In the genomic region with DNA sequence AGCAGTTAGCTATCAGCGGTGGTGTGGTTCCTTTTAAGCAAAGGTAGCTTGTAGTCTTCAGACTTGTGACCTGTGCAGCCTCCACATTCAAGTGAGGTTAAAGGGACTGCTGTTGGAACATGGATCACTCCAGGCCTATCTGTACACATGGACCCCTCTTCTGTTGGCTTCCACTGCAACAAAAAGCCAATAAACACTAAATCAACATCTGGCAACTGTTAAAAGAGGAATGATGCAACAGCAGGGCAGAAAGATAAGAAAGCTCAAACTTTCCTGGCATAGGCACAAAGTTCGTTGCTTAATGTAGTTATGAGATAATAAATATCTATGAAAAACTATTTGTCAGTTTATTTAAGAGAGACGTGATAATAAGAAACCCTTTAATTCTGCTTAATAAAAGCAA, we compare ENCODE assay signal across 1 cellular context.
TF ChIP-seq lines count a peak whose summit lies in the region.

No MANE protein-coding gene starts in this region.

TF ChIP-seq in K562, 482 proteins besides CTCF, POLR2A, EP300 and RAD21 (continued from another document and continues in another):
- TF ChIP-seq, protein P1, sequence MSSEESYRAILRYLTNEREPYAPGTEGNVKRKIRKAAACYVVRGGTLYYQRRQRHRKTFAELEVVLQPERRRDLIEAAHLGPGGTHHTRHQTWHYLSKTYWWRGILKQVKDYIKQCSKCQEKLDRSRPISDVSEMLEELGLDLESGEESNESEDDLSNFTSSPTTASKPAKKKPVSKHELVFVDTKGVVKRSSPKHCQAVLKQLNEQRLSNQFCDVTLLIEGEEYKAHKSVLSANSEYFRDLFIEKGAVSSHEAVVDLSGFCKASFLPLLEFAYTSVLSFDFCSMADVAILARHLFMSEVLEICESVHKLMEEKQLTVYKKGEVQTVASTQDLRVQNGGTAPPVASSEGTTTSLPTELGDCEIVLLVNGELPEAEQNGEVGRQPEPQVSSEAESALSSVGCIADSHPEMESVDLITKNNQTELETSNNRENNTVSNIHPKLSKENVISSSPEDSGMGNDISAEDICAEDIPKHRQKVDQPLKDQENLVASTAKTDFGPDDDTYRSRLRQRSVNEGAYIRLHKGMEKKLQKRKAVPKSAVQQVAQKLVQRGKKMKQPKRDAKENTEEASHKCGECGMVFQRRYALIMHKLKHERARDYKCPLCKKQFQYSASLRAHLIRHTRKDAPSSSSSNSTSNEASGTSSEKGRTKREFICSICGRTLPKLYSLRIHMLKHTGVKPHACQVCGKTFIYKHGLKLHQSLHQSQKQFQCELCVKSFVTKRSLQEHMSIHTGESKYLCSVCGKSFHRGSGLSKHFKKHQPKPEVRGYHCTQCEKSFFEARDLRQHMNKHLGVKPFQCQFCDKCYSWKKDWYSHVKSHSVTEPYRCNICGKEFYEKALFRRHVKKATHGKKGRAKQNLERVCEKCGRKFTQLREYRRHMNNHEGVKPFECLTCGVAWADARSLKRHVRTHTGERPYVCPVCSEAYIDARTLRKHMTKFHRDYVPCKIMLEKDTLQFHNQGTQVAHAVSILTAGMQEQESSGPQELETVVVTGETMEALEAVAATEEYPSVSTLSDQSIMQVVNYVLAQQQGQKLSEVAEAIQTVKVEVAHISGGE (CRISPR knock-in tag; IDR thresholded peaks at IDR 0.05): peak in 1 of 3 experiments; percentile 76; a peak in 2 of 6 replicates
- peak; percentile 82; the same call in 1 of the 2 replicates for TF ChIP-seq POLR2AphosphoS5 (IDR thresholded peaks at IDR 0.05; ENCODE audit: control insufficient read depth, insufficient read depth, low read depth, low read length)
- TF ChIP-seq BRD4 (IDR thresholded peaks at IDR 0.05): no peak
- TF ChIP-seq DDX20 (tag; IDR thresholded peaks at IDR 0.05; ENCODE audit: low read depth): no peak
- peak; percentile 92 for TF ChIP-seq LEF1 (IDR thresholded peaks at IDR 0.05)
- peak; percentile 74 for TF ChIP-seq MTA3 (IDR thresholded peaks at IDR 0.05; ENCODE audit: borderline replicate concordance)
- no peak for TF ChIP-seq THRAP3 (IDR thresholded peaks at IDR 0.05; ENCODE audit: borderline replicate concordance)
- no peak for TF ChIP-seq NFE2L1 (tag; IDR thresholded peaks at IDR 0.05; ENCODE audit: borderline replicate concordance, low read depth)
- peak; percentile 90 for TF ChIP-seq CBFA2T2 (conservative IDR thresholded peaks at IDR 0.05)
- TF ChIP-seq FOXM1 (IDR thresholded peaks at IDR 0.05; ENCODE audit: low read depth): peak; percentile 81
- no peak for TF ChIP-seq FOXM1 (CRISPR knock-in tag; IDR thresholded peaks at IDR 0.05; ENCODE audit: low read depth)
- no peak for TF ChIP-seq KLF6 (CRISPR knock-in tag; IDR thresholded peaks at IDR 0.05; ENCODE audit: borderline replicate concordance)
- peak; percentile 27; the same call in 1 of the 2 replicates for TF ChIP-seq GABPA (tag; conservative IDR thresholded peaks at IDR 0.05; ENCODE audit: low read depth)
- TF ChIP-seq DPF2 (IDR thresholded peaks at IDR 0.05): peak; percentile 91
- TF ChIP-seq ZNF175 (CRISPR knock-in tag; IDR thresholded peaks at IDR 0.05; ENCODE audit: low read depth): peak; percentile 74
- TF ChIP-seq TEAD4 (IDR thresholded peaks at IDR 0.05; ENCODE audit: low read length): peak; percentile 87
- TF ChIP-seq TEAD4 (CRISPR knock-in tag; IDR thresholded peaks at IDR 0.05; ENCODE audit: borderline replicate concordance): no peak
- no peak for TF ChIP-seq ZNF695 (CRISPR knock-in tag; IDR thresholded peaks at IDR 0.05)
- 0 out of 2 replicates have a peak, but pooled peaks have one; percentile 20 for TF ChIP-seq JUN (IDR thresholded peaks at IDR 0.05; ENCODE audit: borderline replicate concordance, low read depth, low read length)
- TF ChIP-seq JUN (CRISPR knock-in tag; IDR thresholded peaks at IDR 0.05; ENCODE audit: borderline replicate concordance): no peak
- TF ChIP-seq SAP30 (IDR thresholded peaks at IDR 0.05; ENCODE audit: borderline replicate concordance, insufficient read depth, low read depth, low read length, poor library complexity, severe bottlenecking): no peak
- no peak for TF ChIP-seq FOXP4 (CRISPR knock-in tag; IDR thresholded peaks at IDR 0.05; ENCODE audit: borderline replicate concordance)
- peak; percentile 78 for TF ChIP-seq PML (IDR thresholded peaks at IDR 0.05; ENCODE audit: low read length)
- TF ChIP-seq CBFA2T3 (IDR thresholded peaks at IDR 0.05): peak; percentile 95
- TF ChIP-seq, protein P2, sequence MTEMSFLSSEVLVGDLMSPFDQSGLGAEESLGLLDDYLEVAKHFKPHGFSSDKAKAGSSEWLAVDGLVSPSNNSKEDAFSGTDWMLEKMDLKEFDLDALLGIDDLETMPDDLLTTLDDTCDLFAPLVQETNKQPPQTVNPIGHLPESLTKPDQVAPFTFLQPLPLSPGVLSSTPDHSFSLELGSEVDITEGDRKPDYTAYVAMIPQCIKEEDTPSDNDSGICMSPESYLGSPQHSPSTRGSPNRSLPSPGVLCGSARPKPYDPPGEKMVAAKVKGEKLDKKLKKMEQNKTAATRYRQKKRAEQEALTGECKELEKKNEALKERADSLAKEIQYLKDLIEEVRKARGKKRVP (CRISPR knock-in tag; IDR thresholded peaks at IDR 0.05): peak; percentile 96
- peak; percentile 31; the same call in 1 of the 2 replicates for TF ChIP-seq MYBL2 (IDR thresholded peaks at IDR 0.05; ENCODE audit: low read depth)
- TF ChIP-seq MYBL2 (CRISPR knock-in tag; IDR thresholded peaks at IDR 0.05; ENCODE audit: borderline replicate concordance): no peak
- TF ChIP-seq NBN (IDR thresholded peaks at IDR 0.05; ENCODE audit: low read depth): peak; percentile 79
- no peak for TF ChIP-seq ZNF316 (IDR thresholded peaks at IDR 0.05)
- TF ChIP-seq, protein P3, sequence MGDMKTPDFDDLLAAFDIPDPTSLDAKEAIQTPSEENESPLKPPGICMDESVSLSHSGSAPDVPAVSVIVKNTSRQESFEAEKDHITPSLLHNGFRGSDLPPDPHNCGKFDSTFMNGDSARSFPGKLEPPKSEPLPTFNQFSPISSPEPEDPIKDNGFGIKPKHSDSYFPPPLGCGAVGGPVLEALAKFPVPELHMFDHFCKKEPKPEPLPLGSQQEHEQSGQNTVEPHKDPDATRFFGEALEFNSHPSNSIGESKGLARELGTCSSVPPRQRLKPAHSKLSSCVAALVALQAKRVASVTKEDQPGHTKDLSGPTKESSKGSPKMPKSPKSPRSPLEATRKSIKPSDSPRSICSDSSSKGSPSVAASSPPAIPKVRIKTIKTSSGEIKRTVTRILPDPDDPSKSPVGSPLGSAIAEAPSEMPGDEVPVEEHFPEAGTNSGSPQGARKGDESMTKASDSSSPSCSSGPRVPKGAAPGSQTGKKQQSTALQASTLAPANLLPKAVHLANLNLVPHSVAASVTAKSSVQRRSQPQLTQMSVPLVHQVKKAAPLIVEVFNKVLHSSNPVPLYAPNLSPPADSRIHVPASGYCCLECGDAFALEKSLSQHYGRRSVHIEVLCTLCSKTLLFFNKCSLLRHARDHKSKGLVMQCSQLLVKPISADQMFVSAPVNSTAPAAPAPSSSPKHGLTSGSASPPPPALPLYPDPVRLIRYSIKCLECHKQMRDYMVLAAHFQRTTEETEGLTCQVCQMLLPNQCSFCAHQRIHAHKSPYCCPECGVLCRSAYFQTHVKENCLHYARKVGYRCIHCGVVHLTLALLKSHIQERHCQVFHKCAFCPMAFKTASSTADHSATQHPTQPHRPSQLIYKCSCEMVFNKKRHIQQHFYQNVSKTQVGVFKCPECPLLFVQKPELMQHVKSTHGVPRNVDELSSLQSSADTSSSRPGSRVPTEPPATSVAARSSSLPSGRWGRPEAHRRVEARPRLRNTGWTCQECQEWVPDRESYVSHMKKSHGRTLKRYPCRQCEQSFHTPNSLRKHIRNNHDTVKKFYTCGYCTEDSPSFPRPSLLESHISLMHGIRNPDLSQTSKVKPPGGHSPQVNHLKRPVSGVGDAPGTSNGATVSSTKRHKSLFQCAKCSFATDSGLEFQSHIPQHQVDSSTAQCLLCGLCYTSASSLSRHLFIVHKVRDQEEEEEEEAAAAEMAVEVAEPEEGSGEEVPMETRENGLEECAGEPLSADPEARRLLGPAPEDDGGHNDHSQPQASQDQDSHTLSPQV (IDR thresholded peaks at IDR 0.05): peak; percentile 89
- TF ChIP-seq NCOR1 (IDR thresholded peaks at IDR 0.05): peak; percentile 89
- TF ChIP-seq, protein P4, sequence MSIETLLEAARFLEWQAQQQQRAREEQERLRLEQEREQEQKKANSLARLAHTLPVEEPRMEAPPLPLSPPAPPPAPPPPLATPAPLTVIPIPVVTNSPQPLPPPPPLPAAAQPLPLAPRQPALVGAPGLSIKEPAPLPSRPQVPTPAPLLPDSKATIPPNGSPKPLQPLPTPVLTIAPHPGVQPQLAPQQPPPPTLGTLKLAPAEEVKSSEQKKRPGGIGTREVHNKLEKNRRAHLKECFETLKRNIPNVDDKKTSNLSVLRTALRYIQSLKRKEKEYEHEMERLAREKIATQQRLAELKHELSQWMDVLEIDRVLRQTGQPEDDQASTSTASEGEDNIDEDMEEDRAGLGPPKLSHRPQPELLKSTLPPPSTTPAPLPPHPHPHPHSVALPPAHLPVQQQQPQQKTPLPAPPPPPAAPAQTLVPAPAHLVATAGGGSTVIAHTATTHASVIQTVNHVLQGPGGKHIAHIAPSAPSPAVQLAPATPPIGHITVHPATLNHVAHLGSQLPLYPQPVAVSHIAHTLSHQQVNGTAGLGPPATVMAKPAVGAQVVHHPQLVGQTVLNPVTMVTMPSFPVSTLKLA (conservative IDR thresholded peaks at IDR 0.05): peak; percentile 38 to 74
- TF ChIP-seq MYC (IDR thresholded peaks at IDR 0.05; ENCODE audit: low read depth, low read length): peak; percentile 71; the same call in 1 of the 2 replicates
- TF ChIP-seq MYC (CRISPR knock-in tag; IDR thresholded peaks at IDR 0.05; ENCODE audit: borderline replicate concordance, low read depth): no peak
- TF ChIP-seq ZNF561 (CRISPR knock-in tag; conservative IDR thresholded peaks at IDR 0.05): no peak
- TF ChIP-seq RBM39 (optimal IDR thresholded peaks at IDR 0.05; ENCODE audit: low read depth, low read length): no peak
- no peak for TF ChIP-seq NR2F6 (CRISPR knock-in tag; IDR thresholded peaks at IDR 0.05)
- TF ChIP-seq, protein P5, sequence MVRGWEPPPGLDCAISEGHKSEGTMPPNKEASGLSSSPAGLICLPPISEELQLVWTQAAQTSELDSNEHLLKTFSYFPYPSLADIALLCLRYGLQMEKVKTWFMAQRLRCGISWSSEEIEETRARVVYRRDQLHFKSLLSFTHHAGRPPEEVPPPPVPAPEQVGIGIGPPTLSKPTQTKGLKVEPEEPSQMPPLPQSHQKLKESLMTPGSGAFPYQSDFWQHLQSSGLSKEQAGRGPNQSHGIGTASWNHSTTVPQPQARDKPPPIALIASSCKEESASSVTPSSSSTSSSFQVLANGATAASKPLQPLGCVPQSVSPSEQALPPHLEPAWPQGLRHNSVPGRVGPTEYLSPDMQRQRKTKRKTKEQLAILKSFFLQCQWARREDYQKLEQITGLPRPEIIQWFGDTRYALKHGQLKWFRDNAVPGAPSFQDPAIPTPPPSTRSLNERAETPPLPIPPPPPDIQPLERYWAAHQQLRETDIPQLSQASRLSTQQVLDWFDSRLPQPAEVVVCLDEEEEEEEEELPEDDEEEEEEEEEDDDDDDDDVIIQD (CRISPR knock-in tag; IDR thresholded peaks at IDR 0.05): no peak
- no peak for TF ChIP-seq ZFP36 (IDR thresholded peaks at IDR 0.05; ENCODE audit: low read depth, low read length, partially characterized antibody)
- TF ChIP-seq FOXA3 (CRISPR knock-in tag; conservative IDR thresholded peaks at IDR 0.05 in 1 of 2, IDR thresholded peaks at IDR 0.05 in 1 of 2): peak in 1 of 2 experiments; percentile 91; a peak in 2 of 4 replicates
- TF ChIP-seq AFF1 (IDR thresholded peaks at IDR 0.05; ENCODE audit: low read depth in 1 of 2, partially characterized antibody in 2 of 2): peak in 1 of 2 experiments; percentile 54
- no peak for TF ChIP-seq CBX5 (IDR thresholded peaks at IDR 0.05; ENCODE audit: borderline replicate concordance, low read depth)
- TF ChIP-seq SMARCE1 (IDR thresholded peaks at IDR 0.05): peak; percentile 85
- no peak for TF ChIP-seq ZNF740 (CRISPR knock-in tag; IDR thresholded peaks at IDR 0.05)
- no peak for TF ChIP-seq ZNF740 (tag; IDR thresholded peaks at IDR 0.05)
